Comparison of ENCODE assay signal across 8 cellular contexts in genomic region chr7:112790651-112790973, GRCh38. TPM values are rescaled to one million over a fixed set of nuclear protein-coding genes. Genes with fewer than 3 reads are reported as not detected.
DNase-seq lines count a peak whose midpoint lies in the region; ATAC-seq, FAIRE-seq and TF ChIP-seq lines count a peak whose summit lies in the region.

No MANE protein-coding gene starts in this region.

- H3K4me1 Mint-ChIP-seq in Caco-2 (ENCODE audit: low read depth, unreplicated experiment), result peaks cover 22% of the 10 kb centered on the region
- peaks cover 32% of the 10 kb centered on the region for H3K4me1 Mint-ChIP-seq in activated naive CD8-positive, alpha-beta T cell treated with anti-CD3 and anti-CD28 coated beads for 36 hours

- BruUV-seq in Caco-2 (replicated peaks; lab: Mats Ljungman, UMichigan), result no TSS peak

- H3K4me3 Mint-ChIP-seq in Caco-2 (ENCODE audit: unreplicated experiment), result peak overlapping the region; percentile 93
- peak overlapping the region; percentile 96 for H3K4me3 Mint-ChIP-seq in activated naive CD8-positive, alpha-beta T cell treated with anti-CD3 and anti-CD28 coated beads for 36 hours

- TF ChIP-seq CTCF in Caco-2 (IDR thresholded peaks at IDR 0.05; ENCODE audit: insufficient read depth in 1 of 2, low read depth in 1 of 2, low read length in 1 of 2, severe bottlenecking in 1 of 2, unreplicated experiment in 1 of 2) (no peak), kidney (IDR thresholded peaks at IDR 0.05; ENCODE audit: borderline replicate concordance, extremely low read depth, insufficient read depth) (no peak), thoracic aorta (IDR thresholded peaks at IDR 0.05) (no peak)

- CTCF ChIA-PET in Caco-2 (lab: Charles Lee), result no interaction called here

- peak overlapping the region; percentile 88 for H3K4me3 ChIP-seq in Caco-2 (ENCODE audit: low read depth, low read length)
- peak overlapping the region; percentile 80 to 83 for H3K4me3 ChIP-seq in kidney (ENCODE audit: low read length in 2 of 2)
- peak overlapping the region; percentile 90 for H3K4me3 ChIP-seq in thoracic aorta

- peak overlapping the region; percentile 87 for H3K27ac Mint-ChIP-seq in Caco-2 (ENCODE audit: unreplicated experiment)
- H3K27ac Mint-ChIP-seq in activated naive CD8-positive, alpha-beta T cell treated with anti-CD3 and anti-CD28 coated beads for 36 hours, result peak overlapping the region; percentile 91

- H3K9me3 Mint-ChIP-seq in Caco-2 (ENCODE audit: unreplicated experiment), result no peaks in the 10 kb centered on the region
- no peaks in the 10 kb centered on the region for H3K9me3 Mint-ChIP-seq in activated naive CD8-positive, alpha-beta T cell treated with anti-CD3 and anti-CD28 coated beads for 36 hours

- ATAC-seq in GM19467 (IDR thresholded peaks at IDR 0.05; ENCODE audit: unreplicated experiment) (peak; percentile 50), HG03469 (IDR thresholded peaks at IDR 0.05; ENCODE audit: unreplicated experiment) (peak; percentile 59), thoracic aorta (ENCODE audit: insufficient number of reproducible peaks, low FRiP score, low read depth) (no peak)

- H3K36me3 ChIP-seq in Caco-2 (ENCODE audit: control insufficient read depth, insufficient read depth, low read length) (peaks cover 1% of the 10 kb centered on the region; the same call in 1 of the 2 replicates), kidney (ENCODE audit: control insufficient read depth in 1 of 2, insufficient read depth in 2 of 2, low read length in 2 of 2) (no peaks in the 10 kb centered on the region), thoracic aorta (no peaks in the 10 kb centered on the region)

- H3K27me3 ChIP-seq in Caco-2 (replicated peaks; ENCODE audit: control insufficient read depth, insufficient read depth, low read length) (no peaks in the 10 kb centered on the region), thoracic aorta (replicated peaks; ENCODE audit: insufficient read depth) (no peaks in the 10 kb centered on the region)

- POLR2A ChIA-PET in Caco-2 (lab: Charles Lee), result no interaction called here

- peak overlapping the region; percentile 68 to 70 for H3K9ac ChIP-seq in kidney (ENCODE audit: low read length in 2 of 2)

- H3K36me3 Mint-ChIP-seq in Caco-2 (ENCODE audit: insufficient read depth, unreplicated experiment), result peaks cover 9% of the 10 kb centered on the region
- H3K36me3 Mint-ChIP-seq in activated naive CD8-positive, alpha-beta T cell treated with anti-CD3 and anti-CD28 coated beads for 36 hours, result peaks cover 19% of the 10 kb centered on the region

- DNase-seq in Caco-2, result no peak
- DNase-seq in activated naive CD8-positive, alpha-beta T cell treated with anti-CD3 and anti-CD28 coated beads for 36 hours, result peak; percentile 6
- DNase-seq in kidney, result no peak
- no peak for DNase-seq in thoracic aorta (ENCODE audit: low spot score)
- DNase-seq in SK-N-DZ (ENCODE audit: low spot score), result no peak
- no peak for DNase-seq in NCI-H1436 (lab: John Stamatoyannopoulos, UW)

- H3K4me1 ChIP-seq in Caco-2, result peaks cover 11% of the 10 kb centered on the region
- peaks cover 6% of the 10 kb centered on the region in 2 donors for H3K4me1 ChIP-seq in kidney (ENCODE audit: control insufficient read depth in 1 of 2, insufficient read depth in 1 of 2, low read depth in 1 of 2, low read length in 2 of 2)
- H3K4me1 ChIP-seq in thoracic aorta (ENCODE audit: control insufficient read depth in 1 of 2, low read depth in 2 of 2), result peaks cover 11 to 16% of the 10 kb centered on the region in 2 donors

- peak overlapping the region; percentile 26 to 68 for H3K27ac ChIP-seq in kidney (ENCODE audit: low read depth in 2 of 2, low read length in 2 of 2)
- peak overlapping the region; percentile 90 to 94 for H3K27ac ChIP-seq in thoracic aorta

- H3K27me3 Mint-ChIP-seq in Caco-2 (ENCODE audit: insufficient read depth, unreplicated experiment), result no peaks in the 10 kb centered on the region
- no peaks in the 10 kb centered on the region for H3K27me3 Mint-ChIP-seq in activated naive CD8-positive, alpha-beta T cell treated with anti-CD3 and anti-CD28 coated beads for 36 hours

- no peaks in the 10 kb centered on the region for H3K9me3 ChIP-seq in Caco-2
- H3K9me3 ChIP-seq in kidney (ENCODE audit: control insufficient read depth in 1 of 2, low read length in 2 of 2), result no peaks in the 10 kb centered on the region
- H3K9me3 ChIP-seq in thoracic aorta, result no peaks in the 10 kb centered on the region

- no peak for FAIRE-seq in kidney (lab: Jason Lieb, UNC)

- intact Hi-C loops in Caco-2 (cut with micrococcal nuclease; ENCODE audit: unreplicated experiment), result loop anchor here (5.0 kb wide), 2 partner anchors 107 to 238 kb away; no protein-coding TSS in a partner anchor
- intact Hi-C loops in kidney (cut with DNase I), result no loop called here

RNA-seq across cellular contexts. Expression of gene TMEM168, which starts 0.4 kb away (rescaled TPM):
- total RNA-seq in Caco-2 (2022) (21.9 and 28.9 TPM in 2 replicates), kidney (26.9 TPM), thoracic aorta (10 to 100 TPM; 31.5 to 34.4 TPM)
- total RNA-seq in activated naive CD8-positive, alpha-beta T cell treated with anti-CD3 and anti-CD28 coated beads for 36 hours, result 10 to 100 TPM; 10.4 to 12.0 TPM
- polyA plus RNA-seq in kidney (ENCODE audit: insufficient read depth, low read depth, low replicate concordance), result 8.8 TPM
- polyA plus RNA-seq in SK-N-DZ (2014; cell fraction: cytosol; rRNA removed), result 18.8 and 19.3 TPM in 2 replicates
- polyA plus RNA-seq in SK-N-DZ (2014; cell fraction: nucleus; rRNA removed), result 14.1 and 21.6 TPM in 2 replicates
